In the genomic region with DNA sequence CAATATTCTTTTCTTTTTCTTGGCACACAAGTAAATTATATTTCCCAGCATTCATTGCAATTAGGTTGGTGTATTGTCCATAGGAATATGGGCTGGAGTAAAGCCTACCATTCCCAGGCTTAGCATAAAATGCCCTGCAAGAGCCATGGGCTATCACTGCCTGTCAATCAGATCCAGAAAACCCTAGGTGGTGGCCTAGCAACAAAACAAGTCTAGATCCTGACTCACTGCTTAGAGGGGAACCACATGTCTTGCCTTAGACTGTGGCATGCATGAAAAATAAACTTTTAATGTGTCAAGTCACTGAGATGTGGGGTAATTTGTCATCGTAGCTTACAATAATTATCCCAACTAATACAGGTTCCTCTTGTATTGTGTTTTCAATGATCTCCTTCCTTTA, we compare ENCODE assay signal across 28 cellular contexts. TPM values are rescaled to one million over a fixed set of nuclear protein-coding genes. Genes with fewer than 3 reads are reported as not detected.
"Had no signal": no experiment of that assay in that cellular context is flagged by ENCODE, and none has a peak within 500 bp of the region (broad histone marks: within the 10 kb centered on the region; RNA-seq: fewer than 3 reads in every experiment).

No MANE protein-coding gene starts in this region.

- H3K27ac ChIP-seq: coronary artery, gastrocnemius medialis, heart right ventricle, parathyroid adenoma, prostate gland, right lobe of liver, thoracic aorta had no signal

- ATAC-seq: gastrocnemius medialis; heart right ventricle; left lobe of liver; naive thymus-derived CD4-positive, alpha-beta T cell; right lobe of liver; stimulated activated naive B cell treated with anti-CD40 and anti-IgM and Interleukin-4, amounts not matched to agents 10 μg/mL and 1 μg/mL and 100 μg/mL, for 72 hours; stimulated activated naive CD8-positive, alpha-beta T cell treated with anti-CD3 and anti-CD28 coated beads, Interleukin-15, amount 100 ng/mL, for 72 hours had no signal

- H3K4me1 ChIP-seq: gastrocnemius medialis, heart right ventricle, parathyroid adenoma, prostate gland, right lobe of liver had no signal

- H3K4me3 Mint-ChIP-seq: endodermal cell; naive thymus-derived CD4-positive, alpha-beta T cell; nephron progenitor cell; stimulated activated naive B cell treated with anti-CD40 and anti-IgM and Interleukin-4, amounts not matched to agents 10 μg/mL and 1 μg/mL and 100 μg/mL, for 72 hours; stimulated activated naive CD8-positive, alpha-beta T cell treated with anti-CD3 and anti-CD28 coated beads, Interleukin-15, amount 100 ng/mL, for 72 hours had no signal

- H3K4me1 Mint-ChIP-seq: naive thymus-derived CD4-positive, alpha-beta T cell; nephron progenitor cell; stimulated activated naive B cell treated with anti-CD40 and anti-IgM and Interleukin-4, amounts not matched to agents 10 μg/mL and 1 μg/mL and 100 μg/mL, for 72 hours; stimulated activated naive CD8-positive, alpha-beta T cell treated with anti-CD3 and anti-CD28 coated beads, Interleukin-15, amount 100 ng/mL, for 72 hours had no signal

- H3K36me3 ChIP-seq: gastrocnemius medialis, heart right ventricle, prostate gland, right lobe of liver, thoracic aorta had no signal

- H3K27ac Mint-ChIP-seq: endodermal cell; naive thymus-derived CD4-positive, alpha-beta T cell; nephron progenitor cell; stimulated activated naive B cell treated with anti-CD40 and anti-IgM and Interleukin-4, amounts not matched to agents 10 μg/mL and 1 μg/mL and 100 μg/mL, for 72 hours; stimulated activated naive CD8-positive, alpha-beta T cell treated with anti-CD3 and anti-CD28 coated beads, Interleukin-15, amount 100 ng/mL, for 72 hours had no signal

- H3K9me3 ChIP-seq: gastrocnemius medialis, heart right ventricle, prostate gland, right lobe of liver, thoracic aorta had no signal

- DNase-seq: effector CD4-positive, alpha-beta T cell; endodermal cell; erythroblast; gastrocnemius medialis; heart right ventricle; hypothalamus; kidney glomerular epithelial cell; mammary epithelial cell; naive thymus-derived CD4-positive, alpha-beta T cell; nephron progenitor cell; retina; right lobe of liver; stimulated activated CD4-positive, alpha-beta T cell treated with anti-CD3 and anti-CD28 coated beads, Interleukin-4, amount 100 ng/mL, for 24 hours; stimulated activated naive B cell treated with anti-CD40 and anti-IgM and Interleukin-4, amounts not matched to agents 10 μg/mL and 1 μg/mL and 100 μg/mL, for 72 hours; stimulated activated naive CD8-positive, alpha-beta T cell treated with anti-CD3 and anti-CD28 coated beads, Interleukin-15, amount 100 ng/mL, for 72 hours; trophoblast cell had no signal

- H3K9me3 Mint-ChIP-seq: endodermal cell; stimulated activated naive CD8-positive, alpha-beta T cell treated with anti-CD3 and anti-CD28 coated beads, Interleukin-15, amount 100 ng/mL, for 72 hours had no signal

- H3K4me3 ChIP-seq: coronary artery, gastrocnemius medialis, heart right ventricle, prostate gland, right lobe of liver, thoracic aorta had no signal

- H3K27me3 ChIP-seq: right lobe of liver had no signal

- H3K36me3 Mint-ChIP-seq: stimulated activated naive B cell treated with anti-CD40 and anti-IgM and Interleukin-4, amounts not matched to agents 10 μg/mL and 1 μg/mL and 100 μg/mL, for 72 hours had no signal

RNA-seq across cellular contexts. Expression of gene SOX21, which starts 16.2 kb away (rescaled TPM):
- total RNA-seq: endothelial cell of umbilical vein; fibroblast of lung; gastrocnemius medialis; heart right ventricle; left lobe of liver; mammary epithelial cell; mesenteric fat pad; mononuclear cell; naive thymus-derived CD4-positive, alpha-beta T cell; omental fat pad; right lobe of liver; subcutaneous adipose tissue had no signal
- polyA plus RNA-seq: endothelial cell of umbilical vein; fibroblast of lung; heart right ventricle; mammary epithelial cell; naive thymus-derived CD4-positive, alpha-beta T cell; urinary bladder had no signal
